In the genomic region with DNA sequence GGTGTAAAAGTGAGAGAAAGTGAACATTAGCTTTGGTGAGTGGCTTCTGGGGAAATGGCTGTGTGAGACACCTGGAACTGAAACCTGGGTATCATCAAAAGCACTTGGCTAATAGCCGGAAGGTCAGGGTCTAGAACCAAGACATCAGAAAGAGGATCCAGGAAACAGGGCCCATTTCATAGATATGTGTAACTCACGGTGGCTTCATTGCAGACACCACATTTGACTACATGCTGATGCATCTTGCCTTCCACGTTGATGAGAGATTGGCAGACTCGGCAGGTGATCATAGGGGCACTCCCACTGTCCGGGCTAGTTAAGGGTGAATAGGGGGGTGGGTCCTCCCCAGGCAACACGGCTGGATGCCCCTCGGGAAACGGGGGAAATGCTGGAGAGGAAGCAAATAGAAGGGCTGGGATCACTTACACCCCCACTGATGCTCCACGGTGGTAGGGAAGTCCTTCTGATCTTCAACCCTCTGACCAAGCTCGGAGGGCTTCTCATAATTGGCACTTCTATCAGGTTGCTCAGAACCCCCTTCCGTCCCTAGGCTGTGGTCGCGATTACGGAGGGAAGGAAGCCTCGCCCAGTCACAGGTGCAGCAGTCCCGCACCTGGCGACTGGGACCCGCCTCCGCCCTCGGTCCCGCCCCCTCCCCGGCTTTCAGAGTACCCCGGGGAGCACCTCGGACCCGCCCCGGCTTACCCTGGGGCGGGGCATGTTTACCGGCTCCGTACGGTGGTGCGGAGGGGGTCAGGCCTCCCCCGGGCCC, we compare ENCODE assay signal across 9 cellular contexts. TPM values are rescaled to one million over a fixed set of nuclear protein-coding genes. Genes with fewer than 3 reads are reported as not detected.
DNase-seq lines count a peak whose midpoint lies in the region; ATAC-seq and TF ChIP-seq lines count a peak whose summit lies in the region.
"Had no signal": no experiment of that assay in that cellular context is flagged by ENCODE, and none has a peak within 500 bp of the region (broad histone marks: within the 10 kb centered on the region; RNA-seq: fewer than 3 reads in every experiment).

No MANE protein-coding gene starts in this region.

- H3K27me3 Mint-ChIP-seq in T-helper 2 cell treated with Interferon-gamma antibody and Interleukin-4, amounts not matched to agents 5 μg/mL and 100 μg/mL, for 36 hours (ENCODE audit: low read depth), result no peaks in the 10 kb centered on the region

- H3K9me3 Mint-ChIP-seq in T-helper 2 cell treated with Interferon-gamma antibody and Interleukin-4, amounts not matched to agents 5 μg/mL and 100 μg/mL, for 36 hours, result no peaks in the 10 kb centered on the region

- intact Hi-C loops in lower lobe of right lung (cut with DNase I), result no loop called here

- peaks cover 48% of the 10 kb centered on the region for H3K36me3 ChIP-seq in lower lobe of right lung

- H3K27ac ChIP-seq in lower lobe of right lung, result peak overlapping the region; percentile 94

- peaks cover 25% of the 10 kb centered on the region for H3K36me3 Mint-ChIP-seq in T-helper 2 cell treated with Interferon-gamma antibody and Interleukin-4, amounts not matched to agents 5 μg/mL and 100 μg/mL, for 36 hours (ENCODE audit: low read depth)

- H3K9me3 ChIP-seq in lower lobe of right lung, result no peaks in the 10 kb centered on the region

- peak overlapping the region; percentile 97 for H3K4me3 Mint-ChIP-seq in T-helper 2 cell treated with Interferon-gamma antibody and Interleukin-4, amounts not matched to agents 5 μg/mL and 100 μg/mL, for 36 hours

- peaks cover 42% of the 10 kb centered on the region for H3K4me1 ChIP-seq in lower lobe of right lung

- H3K27me3 ChIP-seq in lower lobe of right lung (ENCODE audit: low read depth), result no peaks in the 10 kb centered on the region

- no peak for TF ChIP-seq CTCF in lower lobe of right lung (IDR thresholded peaks at IDR 0.05)

- peak; percentile 5 for ATAC-seq in HG03439 (IDR thresholded peaks at IDR 0.05; ENCODE audit: unreplicated experiment)
- peak; percentile 57 to 59 for ATAC-seq in lower lobe of right lung

- DNase-seq in NCI-H2196 (lab: John Stamatoyannopoulos, UW; ENCODE audit: unreplicated experiment) (peak; percentile 58), NCI-H2196 treated with DMSO at 0.1 percent for 48 hours (lab: John Stamatoyannopoulos, UW; ENCODE audit: unreplicated experiment) (no peak), lower lobe of right lung (peak; percentile 74), HK-2 (ENCODE audit: unreplicated experiment) (no peak)
- no peak for DNase-seq in T-helper 2 cell treated with Interferon-gamma antibody and Interleukin-4, amounts not matched to agents 5 μg/mL and 100 μg/mL, for 36 hours (ENCODE audit: low spot score)
- DNase-seq in central memory CD4-positive, alpha-beta T cell, result peak; percentile 76
- peak in 5 of 6 experiments; percentile 68 to 85 (median 75) for DNase-seq in stimulated activated naive CD4-positive, alpha-beta T cell (lab: John Stamatoyannopoulos, UW)

- H3K27ac Mint-ChIP-seq in T-helper 2 cell treated with Interferon-gamma antibody and Interleukin-4, amounts not matched to agents 5 μg/mL and 100 μg/mL, for 36 hours, result peak overlapping the region; percentile 94

- peak overlapping the region; percentile 95 for H3K4me3 ChIP-seq in lower lobe of right lung

- H3K4me1 Mint-ChIP-seq in T-helper 2 cell treated with Interferon-gamma antibody and Interleukin-4, amounts not matched to agents 5 μg/mL and 100 μg/mL, for 36 hours (ENCODE audit: low read depth), result peaks cover 25% of the 10 kb centered on the region

RNA-seq across cellular contexts. Expression of gene PIP4P1, which starts 0.6 kb away (rescaled TPM):
- 37.7 TPM for total RNA-seq in lower lobe of right lung

RNA-seq across cellular contexts. Expression of gene APEX1, which starts 5.6 kb away (rescaled TPM):
- 103 TPM for total RNA-seq in lower lobe of right lung

RNA-seq across cellular contexts. Expression of gene OSGEP, which starts 6.0 kb away (rescaled TPM):
- total RNA-seq in lower lobe of right lung, result 32.6 TPM

RNA-seq across cellular contexts. Expression of gene PNP, which starts 8.6 kb away (rescaled TPM):
- 28.8 TPM for total RNA-seq in lower lobe of right lung

RNA-seq across cellular contexts. Expression of gene KLHL33, which starts 24.7 kb away (rescaled TPM):
- total RNA-seq in lower lobe of right lung, result 0.47 TPM
- total RNA-seq: Daoy had no signal

Comparison
In these comparisons a context has a peak if more than half of its experiments do, and no peak if none do; other contexts are left out.
1. DNase-seq: peak in NCI-H2196 (single experiment), central memory CD4-positive, alpha-beta T cell (single experiment), lower lobe of right lung (single experiment) and stimulated activated naive CD4-positive, alpha-beta T cell (5 of 6); none in NCI-H2196 treated with DMSO at 0.1 percent for 48 hours (single experiment), T-helper 2 cell treated with Interferon-gamma antibody and Interleukin-4, amounts not matched to agents 5 μg/mL and 100 μg/mL, for 36 hours (single experiment) and HK-2 (single experiment).